In the genomic region with DNA sequence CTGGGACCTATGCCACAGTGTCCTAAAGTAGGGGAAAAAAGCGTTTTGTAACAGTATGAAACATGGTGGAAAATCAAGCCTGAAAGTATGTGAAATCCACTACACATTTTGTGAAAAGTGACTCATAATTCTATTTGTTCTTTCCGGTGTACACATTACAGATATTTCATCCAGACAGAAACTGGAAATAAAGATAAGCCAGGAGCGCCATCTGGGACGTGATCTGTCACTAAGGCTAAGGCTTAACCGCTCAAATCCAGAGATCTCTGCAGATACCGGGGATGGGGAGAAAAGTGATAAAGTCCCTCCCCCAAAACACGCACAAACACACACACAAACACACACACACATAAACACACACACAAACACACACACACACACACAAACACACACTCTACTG, we compare ENCODE assay signal across 20 cellular contexts. TPM values are rescaled to one million over a fixed set of nuclear protein-coding genes. Genes with fewer than 3 reads are reported as not detected.
A peak's percentile ranks its signal among the peaks of the same experiment; 100 is the strongest.
DNase-seq lines count a peak whose midpoint lies in the region; ATAC-seq, FAIRE-seq and TF ChIP-seq lines count a peak whose summit lies in the region.
"Had no signal": no experiment of that assay in that cellular context is flagged by ENCODE, and none has a peak within 500 bp of the region (broad histone marks: within the 10 kb centered on the region; RNA-seq: fewer than 3 reads in every experiment).

No MANE protein-coding gene starts in this region.

- no peak overlapping the region for H2BK5ac ChIP-seq in H1 (ENCODE audit: low read depth, low read length)

- no peak overlapping the region for H3K4me3 ChIP-seq in SK-N-SH (ENCODE audit: low read depth in 2 of 2, low read length in 1 of 2)
- peak overlapping the region in 2 of 4 experiments; percentile 25 to 43; a peak in 3 of 8 replicates for H3K4me3 ChIP-seq in H1 (ENCODE audit: extremely low read depth in 1 of 4, insufficient read depth in 2 of 4, low read depth in 3 of 4, low read length in 4 of 4)

- H3K27ac Mint-ChIP-seq in effector memory CD8-positive, alpha-beta T cell: no peak overlapping the region
- H3K27ac Mint-ChIP-seq: CD4-positive, alpha-beta T cell had no signal

- no peaks in the 10 kb centered on the region for H3K4me1 Mint-ChIP-seq in effector memory CD8-positive, alpha-beta T cell (ENCODE audit: low read depth in 2 of 2)

- H2AK5ac ChIP-seq in H1 (ENCODE audit: low read depth, low read length): no peak overlapping the region

- H2BK20ac ChIP-seq in H1 (ENCODE audit: low read length): no peak overlapping the region

- no peaks in the 10 kb centered on the region for H3K9me3 Mint-ChIP-seq in effector memory CD8-positive, alpha-beta T cell
- H3K9me3 Mint-ChIP-seq: CD4-positive, alpha-beta T cell had no signal

- H3K36me3 Mint-ChIP-seq in effector memory CD8-positive, alpha-beta T cell (ENCODE audit: insufficient read depth): no peaks in the 10 kb centered on the region

- no peak overlapping the region for H3K56ac ChIP-seq in H1 (replicated peaks; ENCODE audit: insufficient read length, low read depth, low read length)

- H3K4me2 ChIP-seq in SK-N-SH (0 out of 2 replicates have a peak overlapping the region, but pooled peaks have one; percentile 33), H1 (ENCODE audit: insufficient read depth in 1 of 2, low read depth in 2 of 2, low read length in 2 of 2) (peak overlapping the region; percentile 60 to 64)

- TF ChIP-seq POLR2A in H1 (IDR thresholded peaks at IDR 0.05; ENCODE audit: control extremely low read depth in 1 of 2, low read depth in 2 of 2, low read length in 2 of 2): no peak

- H3K14ac ChIP-seq in H1 (ENCODE audit: insufficient read length): no peak overlapping the region

- H3K4ac ChIP-seq in H1 (replicated peaks; ENCODE audit: insufficient read length, low read depth, low read length): no peak overlapping the region

- H3F3A ChIP-seq in SK-N-SH (replicated peaks; ENCODE audit: insufficient read depth): no peaks in the 10 kb centered on the region

- CTCF ChIA-PET in SK-N-SH (lab: Yijun Ruan, JAX) (interaction anchor here (0.6 to 2.3 kb wide), 6 partner anchors 13 to 1738 kb away, joined by 3 to 9 read pairs (median 5); no protein-coding TSS in a partner anchor), H1 (lab: Charles Lee; ENCODE audit: partially characterized antibody) (interaction anchor here (1.2 to 3.4 kb wide), 2 partner anchors 9 to 12 kb away, joined by 3 to 15 read pairs; no protein-coding TSS in a partner anchor)

- POLR2A ChIA-PET in SK-N-SH (lab: Yijun Ruan, JAX): interaction anchor here (0.8 kb wide), 1 partner anchor 14 kb away, joined by 3 read pairs; no protein-coding TSS in a partner anchor
- POLR2A ChIA-PET in H1 (lab: Charles Lee; ENCODE audit: partially characterized antibody): interaction anchor here (1.6 to 3.4 kb wide), 2 partner anchors 10 to 26 kb away, joined by 5 to 27 read pairs; partner anchors contain the start of gene SRSF6

- H3K79me2 ChIP-seq in SK-N-SH (ENCODE audit: insufficient read depth) (no peaks in the 10 kb centered on the region), H1 (ENCODE audit: control insufficient read depth in 1 of 2, insufficient read depth in 2 of 2, low read length in 2 of 2) (no peaks in the 10 kb centered on the region)

- peak overlapping the region; percentile 29; the same call in 1 of the 2 replicates for H2BK15ac ChIP-seq in H1 (ENCODE audit: low read length)

- no peak overlapping the region for H3K23ac ChIP-seq in H1 (ENCODE audit: insufficient read length)

- no peak for ATAC-seq in effector memory CD8-positive, alpha-beta T cell (replicated peaks)
- ATAC-seq: PC-3 had no signal

- peaks cover 2% of the 10 kb centered on the region; the same call in 1 of the 2 replicates for H3K23me2 ChIP-seq in H1 (ENCODE audit: low read depth, low read length)

- 10% methylated on average over 7 of the region's 7 CpGs for WGBS in SK-N-SH (ENCODE audit: low lambda C conversion rate)
- WGBS in H1 (ENCODE audit: extremely low coverage in 1 of 2, insufficient coverage in 1 of 2, insufficient read length in 1 of 2, insufficient replicate concordance in 2 of 2, low coverage in 1 of 2, low lambda C conversion rate in 2 of 2, missing lambda C conversion rate in 1 of 2), 2 experiments: 84% methylated on average over 7 of the region's 7 CpGs; no CpG with 5 or more reads in 1 of the 2 experiments

- H3K9me3 ChIP-seq in SK-N-SH (no peaks in the 10 kb centered on the region), H1 (ENCODE audit: insufficient read depth in 2 of 2, low read depth in 1 of 2, low read length in 1 of 2) (no peaks in the 10 kb centered on the region)
- H3K9me3 ChIP-seq: Caco-2 had no signal

- H3K27me3 ChIP-seq in SK-N-SH (ENCODE audit: insufficient read depth) (no peaks in the 10 kb centered on the region), H1 (replicated peaks in 1 of 4; ENCODE audit: control insufficient read depth in 3 of 4, extremely low read depth in 1 of 4, insufficient read depth in 3 of 4, low read length in 3 of 4) (no peaks in the 10 kb centered on the region; a peak in 1 of 7 replicates)

- H4K5ac ChIP-seq in H1 (ENCODE audit: insufficient read length, low read depth, low read length): no peak overlapping the region

- no peak overlapping the region for H4K91ac ChIP-seq in H1 (replicated peaks; ENCODE audit: insufficient read length, low read length)

- no peak overlapping the region for H2BK120ac ChIP-seq in H1 (replicated peaks; ENCODE audit: low read depth, low read length)

- H3K79me1 ChIP-seq in H1 (ENCODE audit: low read depth, low read length): no peaks in the 10 kb centered on the region

- H4K20me1 ChIP-seq in SK-N-SH (ENCODE audit: insufficient read depth): no peaks in the 10 kb centered on the region
- no peaks in the 10 kb centered on the region for H4K20me1 ChIP-seq in H1 (replicated peaks in 1 of 2; ENCODE audit: control insufficient read depth in 1 of 2, insufficient read depth in 2 of 2, low read length in 2 of 2)

- peak overlapping the region in 1 of 2 experiments; percentile 77; a peak in 2 of 4 replicates for H3K27ac ChIP-seq in SK-N-SH (ENCODE audit: low read depth in 2 of 2, low read length in 1 of 2)
- no peak overlapping the region for H3K27ac ChIP-seq in H1 (ENCODE audit: low read depth, low read length)
- H3K27ac ChIP-seq: 22Rv1, HL-60 had no signal

- peak in 1 of 2 experiments; percentile 82; a peak in 2 of 4 replicates for TF ChIP-seq EP300 in SK-N-SH (IDR thresholded peaks at IDR 0.05; ENCODE audit: borderline replicate concordance in 1 of 2, low read depth in 1 of 2, low read length in 1 of 2)
- TF ChIP-seq EP300 in H1 (IDR thresholded peaks at IDR 0.05; ENCODE audit: borderline replicate concordance in 1 of 2, low read depth in 2 of 2, low read length in 2 of 2): no peak

- H3K9me2 ChIP-seq in SK-N-SH: no peaks in the 10 kb centered on the region

- FAIRE-seq in H1 (lab: Jason Lieb, UNC): no peak
- FAIRE-seq: G401.6 had no signal

- TF ChIP-seq CTCF in SK-N-SH (IDR thresholded peaks at IDR 0.05) (no peak), H1 (IDR thresholded peaks at IDR 0.05; ENCODE audit: control extremely low read depth in 1 of 3, insufficient read depth in 1 of 3, low read depth in 1 of 3, low read length in 3 of 3) (no peak)

- no peak overlapping the region for H2AFZ ChIP-seq in SK-N-SH (ENCODE audit: low read depth)
- peak overlapping the region; percentile 20; the same call in 1 of the 2 replicates for H2AFZ ChIP-seq in H1 (ENCODE audit: low read length)

- no peak overlapping the region; the same call in 1 of the 2 replicates for H3K18ac ChIP-seq in H1 (ENCODE audit: extremely low read depth, low read length)

- H3K27me3 Mint-ChIP-seq in effector memory CD8-positive, alpha-beta T cell: peaks cover 57 to 70% of the 10 kb centered on the region in 2 donors

- no peak overlapping the region for H3K9ac ChIP-seq in SK-N-SH
- no peak overlapping the region for H3K9ac ChIP-seq in H1 (replicated peaks in 1 of 4; ENCODE audit: extremely low read depth in 1 of 4, low read depth in 3 of 4, low read length in 3 of 4)

- no peaks in the 10 kb centered on the region for H3K36me3 ChIP-seq in SK-N-SH (replicated peaks in 1 of 2; ENCODE audit: control insufficient read depth in 1 of 2, insufficient read depth in 2 of 2, low read length in 1 of 2)
- H3K36me3 ChIP-seq in H1 (ENCODE audit: control insufficient read depth in 2 of 4, insufficient read depth in 4 of 4, low read length in 3 of 4): no peaks in the 10 kb centered on the region

- H3K4me1 ChIP-seq in SK-N-SH (ENCODE audit: control insufficient read depth in 1 of 2, insufficient read depth in 2 of 2, low read depth in 1 of 2, low read length in 1 of 2) (peaks cover 0 to 14% of the 10 kb centered on the region in 2 experiments; a peak in 1 of 4 replicates), H1 (replicated peaks in 1 of 4; ENCODE audit: control insufficient read depth in 3 of 4, insufficient read depth in 4 of 4, low read length in 3 of 4) (peaks cover 3 to 13% (median 6%) of the 10 kb centered on the region in 4 experiments; a peak in 5 of 7 replicates)
- H3K4me1 ChIP-seq: Caco-2 had no signal

- no peak overlapping the region for H3K4me3 Mint-ChIP-seq in effector memory CD8-positive, alpha-beta T cell
- H3K4me3 Mint-ChIP-seq: CD4-positive, alpha-beta T cell had no signal

- H4K8ac ChIP-seq in H1 (ENCODE audit: extremely low read depth, insufficient read depth, low read length): no peak overlapping the region

- DNase-seq in NCI-H82 (lab: John Stamatoyannopoulos, UW) (peak; percentile 51), NCI-H82 treated with DMSO at 0.1 percent for 48 hours (lab: John Stamatoyannopoulos, UW; ENCODE audit: unreplicated experiment) (no peak), SK-N-SH (peak; percentile 70), H1 (ENCODE audit: low read depth in 1 of 2, low spot score in 2 of 2) (no peak), superior temporal gyrus (ENCODE audit: extremely low spot score) (peak; percentile 14), AG20443 (ENCODE audit: low spot score) (no peak), germinal center (ENCODE audit: low spot score) (no peak)
- DNase-seq in effector memory CD8-positive, alpha-beta T cell: no peak
- DNase-seq: CD4-positive, alpha-beta T cell; H7; NCI-H1092 treated with DMSO at 0.1 percent for 48 hours; NCI-H146; NCI-H2081 treated with DMSO at 0.1 percent for 48 hours; NCI-H510A; NCI-H748 treated with DMSO at 0.1 percent for 48 hours; PC-3 had no signal

- no peak overlapping the region; the same call in 1 of the 2 replicates for H2BK12ac ChIP-seq in H1 (ENCODE audit: low read depth, low read length)

- TF ChIP-seq RAD21 in SK-N-SH (IDR thresholded peaks at IDR 0.05; ENCODE audit: low read length) (peak; percentile 54), H1 (IDR thresholded peaks at IDR 0.05 in 1 of 2, conservative IDR thresholded peaks at IDR 0.05 in 1 of 2; ENCODE audit: low read depth in 2 of 2, low read length in 2 of 2) (no peak)

RNA-seq across cellular contexts. Expression of gene SRSF6, which starts 26.6 kb away (rescaled TPM):
- 92.6 and 126 TPM in 2 replicates for polyA plus RNA-seq in SK-N-SH (2012; rRNA removed)
- 97.0 and 98.6 TPM in 2 replicates for polyA plus RNA-seq in SK-N-SH (2012; cell fraction: cytosol; rRNA removed)
- 193 and 328 TPM in 2 replicates for polyA plus RNA-seq in SK-N-SH (2012; cell fraction: nucleus; rRNA removed)
- total RNA-seq in H1 (2021; fragmentation: NEBNext Ultra II Directional; extraction: Animal tissue kit (Norgen Biotek cat#: 25700)): 165 and 171 TPM in 2 replicates
- 38.5 and 48.0 TPM in 2 replicates for polyA plus RNA-seq in H1 (2011; rRNA removed)
- 85.2 TPM for polyA plus RNA-seq in H1 (2011; cell fraction: cytosol; rRNA removed)
- polyA plus RNA-seq in H1 (2011; cell fraction: nucleus; rRNA removed): 72.6 TPM
- 94.8 to 126 TPM (median 106 TPM) in 4 replicates for polyA plus RNA-seq in H1 (2012, experiment 1 of 2)
- polyA plus RNA-seq in H1 (2012, experiment 2 of 2): 25.7 TPM
- 103 TPM for polyA plus RNA-seq in H1 (2013, experiment 1 of 2)
- polyA plus RNA-seq in H1 (2013, experiment 2 of 2): 96.2 TPM
- polyA minus RNA-seq in H1 (2011; rRNA and poly(A)+ RNA removed): 103 and 125 TPM in 2 replicates
- 75.4 TPM for polyA minus RNA-seq in H1 (2011; cell fraction: cytosol; rRNA and poly(A)+ RNA removed)
- 91.8 TPM for polyA minus RNA-seq in H1 (2011; cell fraction: nucleus; rRNA and poly(A)+ RNA removed)

Comparison
In these comparisons a context has a peak if more than half of its experiments do, and no peak if none do; other contexts are left out.
1. DNase-seq: peak in NCI-H82 (single experiment), SK-N-SH (single experiment) and superior temporal gyrus (single experiment); none in NCI-H82 treated with DMSO at 0.1 percent for 48 hours (single experiment), H1 (0 of 2), AG20443 (single experiment), germinal center (single experiment) and effector memory CD8-positive, alpha-beta T cell (0 of 3).